In the genomic region with DNA sequence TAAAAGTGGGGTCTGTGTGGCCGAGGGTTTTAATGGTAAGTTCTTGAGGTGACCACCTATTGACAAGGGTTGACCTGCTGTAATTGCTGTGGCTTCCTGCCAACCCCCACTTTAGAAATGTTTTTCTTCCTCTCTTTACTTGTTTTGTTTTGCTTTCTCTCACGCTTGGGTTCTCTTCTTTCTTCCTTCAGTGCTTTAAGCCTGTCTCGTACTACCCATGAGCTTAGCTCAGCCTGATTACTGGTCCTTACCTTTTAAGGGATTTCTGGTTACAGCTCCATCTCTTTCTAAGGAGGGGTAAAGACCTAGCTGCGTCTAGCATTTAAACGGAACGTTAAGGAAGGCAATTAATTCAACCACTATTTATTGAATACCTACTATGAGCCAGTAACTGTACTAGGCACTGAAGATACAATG, we compare ENCODE assay signal across 1 cellular context.
TF ChIP-seq lines count a peak whose summit lies in the region.

No MANE protein-coding gene starts in this region.

TF ChIP-seq in HepG2, 621 proteins besides CTCF, POLR2A, EP300 and RAD21 (continued from another document):
- TF ChIP-seq, protein P1, sequence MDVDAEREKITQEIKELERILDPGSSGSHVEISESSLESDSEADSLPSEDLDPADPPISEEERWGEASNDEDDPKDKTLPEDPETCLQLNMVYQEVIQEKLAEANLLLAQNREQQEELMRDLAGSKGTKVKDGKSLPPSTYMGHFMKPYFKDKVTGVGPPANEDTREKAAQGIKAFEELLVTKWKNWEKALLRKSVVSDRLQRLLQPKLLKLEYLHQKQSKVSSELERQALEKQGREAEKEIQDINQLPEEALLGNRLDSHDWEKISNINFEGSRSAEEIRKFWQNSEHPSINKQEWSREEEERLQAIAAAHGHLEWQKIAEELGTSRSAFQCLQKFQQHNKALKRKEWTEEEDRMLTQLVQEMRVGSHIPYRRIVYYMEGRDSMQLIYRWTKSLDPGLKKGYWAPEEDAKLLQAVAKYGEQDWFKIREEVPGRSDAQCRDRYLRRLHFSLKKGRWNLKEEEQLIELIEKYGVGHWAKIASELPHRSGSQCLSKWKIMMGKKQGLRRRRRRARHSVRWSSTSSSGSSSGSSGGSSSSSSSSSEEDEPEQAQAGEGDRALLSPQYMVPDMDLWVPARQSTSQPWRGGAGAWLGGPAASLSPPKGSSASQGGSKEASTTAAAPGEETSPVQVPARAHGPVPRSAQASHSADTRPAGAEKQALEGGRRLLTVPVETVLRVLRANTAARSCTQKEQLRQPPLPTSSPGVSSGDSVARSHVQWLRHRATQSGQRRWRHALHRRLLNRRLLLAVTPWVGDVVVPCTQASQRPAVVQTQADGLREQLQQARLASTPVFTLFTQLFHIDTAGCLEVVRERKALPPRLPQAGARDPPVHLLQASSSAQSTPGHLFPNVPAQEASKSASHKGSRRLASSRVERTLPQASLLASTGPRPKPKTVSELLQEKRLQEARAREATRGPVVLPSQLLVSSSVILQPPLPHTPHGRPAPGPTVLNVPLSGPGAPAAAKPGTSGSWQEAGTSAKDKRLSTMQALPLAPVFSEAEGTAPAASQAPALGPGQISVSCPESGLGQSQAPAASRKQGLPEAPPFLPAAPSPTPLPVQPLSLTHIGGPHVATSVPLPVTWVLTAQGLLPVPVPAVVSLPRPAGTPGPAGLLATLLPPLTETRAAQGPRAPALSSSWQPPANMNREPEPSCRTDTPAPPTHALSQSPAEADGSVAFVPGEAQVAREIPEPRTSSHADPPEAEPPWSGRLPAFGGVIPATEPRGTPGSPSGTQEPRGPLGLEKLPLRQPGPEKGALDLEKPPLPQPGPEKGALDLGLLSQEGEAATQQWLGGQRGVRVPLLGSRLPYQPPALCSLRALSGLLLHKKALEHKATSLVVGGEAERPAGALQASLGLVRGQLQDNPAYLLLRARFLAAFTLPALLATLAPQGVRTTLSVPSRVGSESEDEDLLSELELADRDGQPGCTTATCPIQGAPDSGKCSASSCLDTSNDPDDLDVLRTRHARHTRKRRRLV (CRISPR knock-in tag; IDR thresholded peaks at IDR 0.05), result 0 out of 2 replicates have a peak, but pooled peaks have one; percentile 16
- TF ChIP-seq, protein P2, sequence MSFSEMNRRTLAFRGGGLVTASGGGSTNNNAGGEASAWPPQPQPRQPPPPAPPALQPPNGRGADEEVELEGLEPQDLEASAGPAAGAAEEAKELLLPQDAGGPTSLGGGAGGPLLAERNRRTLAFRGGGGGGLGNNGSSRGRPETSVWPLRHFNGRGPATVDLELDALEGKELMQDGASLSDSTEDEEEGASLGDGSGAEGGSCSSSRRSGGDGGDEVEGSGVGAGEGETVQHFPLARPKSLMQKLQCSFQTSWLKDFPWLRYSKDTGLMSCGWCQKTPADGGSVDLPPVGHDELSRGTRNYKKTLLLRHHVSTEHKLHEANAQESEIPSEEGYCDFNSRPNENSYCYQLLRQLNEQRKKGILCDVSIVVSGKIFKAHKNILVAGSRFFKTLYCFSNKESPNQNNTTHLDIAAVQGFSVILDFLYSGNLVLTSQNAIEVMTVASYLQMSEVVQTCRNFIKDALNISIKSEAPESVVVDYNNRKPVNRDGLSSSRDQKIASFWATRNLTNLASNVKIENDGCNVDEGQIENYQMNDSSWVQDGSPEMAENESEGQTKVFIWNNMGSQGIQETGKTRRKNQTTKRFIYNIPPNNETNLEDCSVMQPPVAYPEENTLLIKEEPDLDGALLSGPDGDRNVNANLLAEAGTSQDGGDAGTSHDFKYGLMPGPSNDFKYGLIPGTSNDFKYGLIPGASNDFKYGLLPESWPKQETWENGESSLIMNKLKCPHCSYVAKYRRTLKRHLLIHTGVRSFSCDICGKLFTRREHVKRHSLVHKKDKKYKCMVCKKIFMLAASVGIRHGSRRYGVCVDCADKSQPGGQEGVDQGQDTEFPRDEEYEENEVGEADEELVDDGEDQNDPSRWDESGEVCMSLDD (CRISPR knock-in tag; IDR thresholded peaks at IDR 0.05; ENCODE audit: borderline replicate concordance), result no peak
- TF ChIP-seq ZNF563 (CRISPR knock-in tag; IDR thresholded peaks at IDR 0.05) (no peak), ATF1 (CRISPR knock-in tag; IDR thresholded peaks at IDR 0.05) (no peak), MLLT10 (CRISPR knock-in tag; IDR thresholded peaks at IDR 0.05) (no peak), ZNF121 (CRISPR knock-in tag; IDR thresholded peaks at IDR 0.05) (0 out of 2 replicates have a peak, but pooled peaks have one; percentile 3), NFE2 (CRISPR knock-in tag; IDR thresholded peaks at IDR 0.05) (no peak), NFRKB (IDR thresholded peaks at IDR 0.05) (no peak), FOXK1 (CRISPR knock-in tag; IDR thresholded peaks at IDR 0.05; ENCODE audit: borderline replicate concordance, low read depth) (no peak), ZNF138 (CRISPR knock-in tag; IDR thresholded peaks at IDR 0.05; ENCODE audit: low read depth) (no peak), RFX1 (IDR thresholded peaks at IDR 0.05) (no peak), MYNN (CRISPR knock-in tag; IDR thresholded peaks at IDR 0.05; ENCODE audit: low read depth) (no peak), SIN3A (IDR thresholded peaks at IDR 0.05; ENCODE audit: borderline replicate concordance, low read depth, low read length) (0 out of 2 replicates have a peak, but pooled peaks have one; percentile 7), ZFP36L1 (CRISPR knock-in tag; IDR thresholded peaks at IDR 0.05) (no peak), MEF2D (CRISPR knock-in tag; IDR thresholded peaks at IDR 0.05) (no peak), SATB2 (CRISPR knock-in tag; IDR thresholded peaks at IDR 0.05) (0 out of 2 replicates have a peak, but pooled peaks have one; percentile 4), SRF (IDR thresholded peaks at IDR 0.05; ENCODE audit: low read depth, low read length) (peak; percentile 66; the same call in 1 of the 2 replicates), ELF4 (CRISPR knock-in tag; IDR thresholded peaks at IDR 0.05; ENCODE audit: borderline replicate concordance) (0 out of 2 replicates have a peak, but pooled peaks have one; percentile 11)
- TF ChIP-seq, protein P3, sequence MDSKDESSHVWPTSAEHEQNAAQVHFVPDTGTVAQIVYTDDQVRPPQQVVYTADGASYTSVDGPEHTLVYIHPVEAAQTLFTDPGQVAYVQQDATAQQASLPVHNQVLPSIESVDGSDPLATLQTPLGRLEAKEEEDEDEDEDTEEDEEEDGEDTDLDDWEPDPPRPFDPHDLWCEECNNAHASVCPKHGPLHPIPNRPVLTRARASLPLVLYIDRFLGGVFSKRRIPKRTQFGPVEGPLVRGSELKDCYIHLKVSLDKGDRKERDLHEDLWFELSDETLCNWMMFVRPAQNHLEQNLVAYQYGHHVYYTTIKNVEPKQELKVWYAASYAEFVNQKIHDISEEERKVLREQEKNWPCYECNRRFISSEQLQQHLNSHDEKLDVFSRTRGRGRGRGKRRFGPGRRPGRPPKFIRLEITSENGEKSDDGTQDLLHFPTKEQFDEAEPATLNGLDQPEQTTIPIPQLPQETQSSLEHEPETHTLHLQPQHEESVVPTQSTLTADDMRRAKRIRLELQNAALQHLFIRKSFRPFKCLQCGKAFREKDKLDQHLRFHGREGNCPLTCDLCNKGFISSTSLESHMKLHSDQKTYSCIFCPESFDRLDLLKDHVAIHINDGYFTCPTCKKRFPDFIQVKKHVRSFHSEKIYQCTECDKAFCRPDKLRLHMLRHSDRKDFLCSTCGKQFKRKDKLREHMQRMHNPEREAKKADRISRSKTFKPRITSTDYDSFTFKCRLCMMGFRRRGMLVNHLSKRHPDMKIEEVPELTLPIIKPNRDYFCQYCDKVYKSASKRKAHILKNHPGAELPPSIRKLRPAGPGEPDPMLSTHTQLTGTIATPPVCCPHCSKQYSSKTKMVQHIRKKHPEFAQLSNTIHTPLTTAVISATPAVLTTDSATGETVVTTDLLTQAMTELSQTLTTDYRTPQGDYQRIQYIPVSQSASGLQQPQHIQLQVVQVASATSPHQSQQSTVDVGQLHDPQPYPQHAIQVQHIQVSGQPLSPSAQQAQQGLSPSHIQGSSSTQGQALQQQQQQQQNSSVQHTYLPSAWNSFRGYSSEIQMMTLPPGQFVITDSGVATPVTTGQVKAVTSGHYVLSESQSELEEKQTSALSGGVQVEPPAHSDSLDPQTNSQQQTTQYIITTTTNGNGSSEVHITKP (CRISPR knock-in tag; IDR thresholded peaks at IDR 0.05; ENCODE audit: low read depth), result 0 out of 2 replicates have a peak, but pooled peaks have one; percentile 11
- TF ChIP-seq, protein P4, sequence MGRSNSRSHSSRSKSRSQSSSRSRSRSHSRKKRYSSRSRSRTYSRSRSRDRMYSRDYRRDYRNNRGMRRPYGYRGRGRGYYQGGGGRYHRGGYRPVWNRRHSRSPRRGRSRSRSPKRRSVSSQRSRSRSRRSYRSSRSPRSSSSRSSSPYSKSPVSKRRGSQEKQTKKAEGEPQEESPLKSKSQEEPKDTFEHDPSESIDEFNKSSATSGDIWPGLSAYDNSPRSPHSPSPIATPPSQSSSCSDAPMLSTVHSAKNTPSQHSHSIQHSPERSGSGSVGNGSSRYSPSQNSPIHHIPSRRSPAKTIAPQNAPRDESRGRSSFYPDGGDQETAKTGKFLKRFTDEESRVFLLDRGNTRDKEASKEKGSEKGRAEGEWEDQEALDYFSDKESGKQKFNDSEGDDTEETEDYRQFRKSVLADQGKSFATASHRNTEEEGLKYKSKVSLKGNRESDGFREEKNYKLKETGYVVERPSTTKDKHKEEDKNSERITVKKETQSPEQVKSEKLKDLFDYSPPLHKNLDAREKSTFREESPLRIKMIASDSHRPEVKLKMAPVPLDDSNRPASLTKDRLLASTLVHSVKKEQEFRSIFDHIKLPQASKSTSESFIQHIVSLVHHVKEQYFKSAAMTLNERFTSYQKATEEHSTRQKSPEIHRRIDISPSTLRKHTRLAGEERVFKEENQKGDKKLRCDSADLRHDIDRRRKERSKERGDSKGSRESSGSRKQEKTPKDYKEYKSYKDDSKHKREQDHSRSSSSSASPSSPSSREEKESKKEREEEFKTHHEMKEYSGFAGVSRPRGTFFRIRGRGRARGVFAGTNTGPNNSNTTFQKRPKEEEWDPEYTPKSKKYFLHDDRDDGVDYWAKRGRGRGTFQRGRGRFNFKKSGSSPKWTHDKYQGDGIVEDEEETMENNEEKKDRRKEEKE (IDR thresholded peaks at IDR 0.05), result no peak
- TF ChIP-seq, protein P5, sequence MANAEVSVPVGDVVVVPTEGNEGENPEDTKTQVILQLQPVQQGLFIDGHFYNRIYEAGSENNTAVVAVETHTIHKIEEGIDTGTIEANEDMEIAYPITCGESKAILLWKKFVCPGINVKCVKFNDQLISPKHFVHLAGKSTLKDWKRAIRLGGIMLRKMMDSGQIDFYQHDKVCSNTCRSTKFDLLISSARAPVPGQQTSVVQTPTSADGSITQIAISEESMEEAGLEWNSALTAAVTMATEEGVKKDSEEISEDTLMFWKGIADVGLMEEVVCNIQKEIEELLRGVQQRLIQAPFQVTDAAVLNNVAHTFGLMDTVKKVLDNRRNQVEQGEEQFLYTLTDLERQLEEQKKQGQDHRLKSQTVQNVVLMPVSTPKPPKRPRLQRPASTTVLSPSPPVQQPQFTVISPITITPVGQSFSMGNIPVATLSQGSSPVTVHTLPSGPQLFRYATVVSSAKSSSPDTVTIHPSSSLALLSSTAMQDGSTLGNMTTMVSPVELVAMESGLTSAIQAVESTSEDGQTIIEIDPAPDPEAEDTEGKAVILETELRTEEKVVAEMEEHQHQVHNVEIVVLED (CRISPR knock-in tag; IDR thresholded peaks at IDR 0.05; ENCODE audit: borderline replicate concordance), result no peak
